Comparison of ENCODE assay signal across 9 cellular contexts in genomic region chr21:39347537-39347936, GRCh38. TPM values are rescaled to one million over a fixed set of nuclear protein-coding genes. Genes with fewer than 3 reads are reported as not detected.
A peak's percentile ranks its signal among the peaks of the same experiment; 100 is the strongest.
DNase-seq lines count a peak whose midpoint lies in the region; ATAC-seq and TF ChIP-seq lines count a peak whose summit lies in the region.
"Had no signal": no experiment of that assay in that cellular context is flagged by ENCODE, and none has a peak within 500 bp of the region (broad histone marks: within the 10 kb centered on the region; RNA-seq: fewer than 3 reads in every experiment).

No MANE protein-coding gene starts in this region.

- H3K9ac ChIP-seq in iPS-20b (ENCODE audit: low read depth, low read length) (peak overlapping the region; percentile 96), stomach smooth muscle (ENCODE audit: low read length in 2 of 2) (peak overlapping the region in 1 of 2 donors; percentile 92)

- H3K27ac ChIP-seq in iPS-20b (ENCODE audit: low read length) (peak overlapping the region; percentile 89), stomach smooth muscle (ENCODE audit: low read length) (no peak overlapping the region)

- H3K4me3 Mint-ChIP-seq in T-helper 1 cell treated with Interleukin-12 subunit alpha and Interleukin-12 subunit beta and Interleukin-4 antibody, amounts not matched to agents 30 μg/mL and 1 μg/mL, for 36 hours, result peak overlapping the region; percentile 87
- peak overlapping the region; percentile 83 for H3K4me3 Mint-ChIP-seq in activated CD8-positive, alpha-beta T cell treated with anti-CD3 and anti-CD28 coated beads for 36 hours

- no peak for TF ChIP-seq CTCF in activated CD8-positive, alpha-beta T cell treated with anti-CD3 and anti-CD28 coated beads for 36 hours (IDR thresholded peaks at IDR 0.05)

- peaks cover 26% of the 10 kb centered on the region for H3K4me1 ChIP-seq in iPS-20b (ENCODE audit: insufficient read depth, low read length)
- H3K4me1 ChIP-seq in stomach smooth muscle (ENCODE audit: control insufficient read depth, insufficient read depth, low read length), result peaks cover 11% of the 10 kb centered on the region

- intact Hi-C loops in activated CD8-positive, alpha-beta T cell treated with anti-CD3 and anti-CD28 coated beads for 36 hours (cut with micrococcal nuclease), result loop anchor here (2.0 to 5.0 kb wide), 2 partner anchors 33 to 40 kb away; no protein-coding TSS in a partner anchor

- H3K27ac Mint-ChIP-seq in T-helper 1 cell treated with Interleukin-12 subunit alpha and Interleukin-12 subunit beta and Interleukin-4 antibody, amounts not matched to agents 30 μg/mL and 1 μg/mL, for 36 hours, result peak overlapping the region; percentile 53
- peak overlapping the region; percentile 92 for H3K27ac Mint-ChIP-seq in activated CD8-positive, alpha-beta T cell treated with anti-CD3 and anti-CD28 coated beads for 36 hours

- no peaks in the 10 kb centered on the region for H3K9me3 Mint-ChIP-seq in T-helper 1 cell treated with Interleukin-12 subunit alpha and Interleukin-12 subunit beta and Interleukin-4 antibody, amounts not matched to agents 30 μg/mL and 1 μg/mL, for 36 hours
- no peaks in the 10 kb centered on the region for H3K9me3 Mint-ChIP-seq in activated CD8-positive, alpha-beta T cell treated with anti-CD3 and anti-CD28 coated beads for 36 hours

- peaks cover 2% of the 10 kb centered on the region for H3K27me3 Mint-ChIP-seq in T-helper 1 cell treated with Interleukin-12 subunit alpha and Interleukin-12 subunit beta and Interleukin-4 antibody, amounts not matched to agents 30 μg/mL and 1 μg/mL, for 36 hours (ENCODE audit: low read depth)
- no peaks in the 10 kb centered on the region for H3K27me3 Mint-ChIP-seq in activated CD8-positive, alpha-beta T cell treated with anti-CD3 and anti-CD28 coated beads for 36 hours

- no peak for DNase-seq in T-helper 1 cell
- DNase-seq in activated CD8-positive, alpha-beta T cell treated with anti-CD3 and anti-CD28 coated beads for 36 hours, result no peak
- no peak for DNase-seq in T-helper 9 cell
- DNase-seq in OCI-M2 (lab: John Stamatoyannopoulos, UW; ENCODE audit: unreplicated experiment), result no peak
- DNase-seq: SHP77 treated with DMSO at 0.1 percent for 48 hours had no signal

- peaks cover 35% of the 10 kb centered on the region for H3K36me3 Mint-ChIP-seq in T-helper 1 cell treated with Interleukin-12 subunit alpha and Interleukin-12 subunit beta and Interleukin-4 antibody, amounts not matched to agents 30 μg/mL and 1 μg/mL, for 36 hours (ENCODE audit: low read depth)
- peaks cover 44% of the 10 kb centered on the region for H3K36me3 Mint-ChIP-seq in activated CD8-positive, alpha-beta T cell treated with anti-CD3 and anti-CD28 coated beads for 36 hours (ENCODE audit: low read depth)

- H3K4me1 Mint-ChIP-seq in T-helper 1 cell treated with Interleukin-12 subunit alpha and Interleukin-12 subunit beta and Interleukin-4 antibody, amounts not matched to agents 30 μg/mL and 1 μg/mL, for 36 hours (ENCODE audit: low read depth), result peaks cover 42% of the 10 kb centered on the region
- H3K4me1 Mint-ChIP-seq in activated CD8-positive, alpha-beta T cell treated with anti-CD3 and anti-CD28 coated beads for 36 hours (ENCODE audit: low read depth), result peaks cover 33% of the 10 kb centered on the region

- POLR2A ChIA-PET in activated CD8-positive, alpha-beta T cell treated with anti-CD3 and anti-CD28 coated beads for 36 hours (lab: Charles Lee), result interaction anchor here (0.8 to 5.5 kb wide), 13 partner anchors 8 to 170 kb away, joined by 3 to 111 read pairs (median 5); partner anchors contain the start of genes BRWD1 and PSMG1

- H3K27me3 ChIP-seq in iPS-20b (ENCODE audit: insufficient read depth, low read length), result no peaks in the 10 kb centered on the region
- no peaks in the 10 kb centered on the region for H3K27me3 ChIP-seq in stomach smooth muscle (ENCODE audit: control insufficient read depth in 1 of 2, insufficient read depth in 2 of 2, low read length in 2 of 2)

- H3K9me3 ChIP-seq in iPS-20b (ENCODE audit: insufficient read depth, low read depth, low read length) (no peaks in the 10 kb centered on the region), stomach smooth muscle (ENCODE audit: control insufficient read depth in 2 of 2, low read length in 2 of 2) (no peaks in the 10 kb centered on the region)

- H3K36me3 ChIP-seq in iPS-20b (ENCODE audit: insufficient read depth, low read depth, low read length) (peaks cover 53% of the 10 kb centered on the region), stomach smooth muscle (ENCODE audit: control insufficient read depth in 2 of 2, insufficient read depth in 2 of 2, low read length in 2 of 2) (peaks cover 3 to 9% of the 10 kb centered on the region in 2 donors)

- H3K4me3 ChIP-seq in iPS-20b (ENCODE audit: low read length) (peak overlapping the region; percentile 90), stomach smooth muscle (ENCODE audit: low read length in 2 of 2) (peak overlapping the region; percentile 75 to 84)

- CTCF ChIA-PET in activated CD8-positive, alpha-beta T cell treated with anti-CD3 and anti-CD28 coated beads for 36 hours (lab: Charles Lee), result interaction anchor here (2.0 to 2.9 kb wide), 3 partner anchors 9 to 43 kb away, joined by 5 to 9 read pairs (median 5); no protein-coding TSS in a partner anchor

- ATAC-seq in activated CD8-positive, alpha-beta T cell treated with anti-CD3 and anti-CD28 coated beads for 36 hours, result no peak
- no peak for ATAC-seq in GM18502 (IDR thresholded peaks at IDR 0.05; ENCODE audit: poor library complexity, unreplicated experiment)

RNA-seq across cellular contexts. Expression of gene HMGN1, which starts 1.4 kb away (rescaled TPM):
- total RNA-seq in activated CD8-positive, alpha-beta T cell treated with anti-CD3 and anti-CD28 coated beads for 36 hours, result 100 to 1,000 TPM; 415 to 416 TPM

RNA-seq across cellular contexts. Expression of gene BRWD1, which starts 34.1 kb away (rescaled TPM):
- 10 to 100 TPM; 27.9 to 29.3 TPM for total RNA-seq in activated CD8-positive, alpha-beta T cell treated with anti-CD3 and anti-CD28 coated beads for 36 hours
